ENCODE assay signal across 1 cellular context in the genomic region with DNA sequence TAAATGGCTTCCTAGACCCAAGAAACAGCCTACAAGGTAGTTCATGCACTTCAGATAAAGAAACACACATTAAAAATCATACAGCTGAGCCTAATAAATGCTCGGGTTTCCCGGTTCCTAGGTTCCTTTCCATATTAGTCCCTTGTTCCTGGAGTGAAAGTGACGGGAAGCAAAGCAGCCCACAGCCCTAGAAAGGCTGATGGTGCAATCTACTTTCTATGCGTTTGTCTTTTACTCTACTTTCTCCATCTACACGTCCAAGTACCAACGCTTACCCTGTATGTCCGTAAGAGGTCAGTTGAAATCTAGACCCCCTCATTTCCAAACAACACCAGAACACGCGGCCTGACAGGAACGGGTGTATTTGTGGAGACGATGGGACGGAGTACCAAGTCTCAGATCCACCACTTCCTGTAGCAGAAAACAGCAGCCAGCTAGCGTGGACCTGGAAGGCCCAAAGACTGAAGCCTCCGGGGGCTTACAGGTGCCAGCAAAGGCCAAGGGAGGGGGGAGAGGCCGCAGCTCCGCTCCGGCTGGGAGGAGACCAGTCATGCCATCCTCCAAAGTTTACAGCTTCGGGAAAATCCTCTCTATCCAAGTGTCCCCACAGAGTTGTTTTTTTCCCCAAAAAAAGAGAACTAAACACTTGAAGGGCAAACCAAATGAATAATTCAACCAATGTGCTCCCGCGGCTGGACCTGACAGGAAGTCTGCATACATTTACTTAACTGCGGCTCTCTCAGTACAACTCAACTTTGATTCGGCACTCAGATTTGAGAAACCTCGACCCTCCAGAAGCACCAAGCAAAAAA.
TF ChIP-seq lines count a peak whose summit lies in the region.

No MANE protein-coding gene starts in this region.

TF ChIP-seq in IMR-90, 13 proteins besides CTCF, POLR2A, EP300 and RAD21 (continued from another document):
- TF ChIP-seq RCOR1 (IDR thresholded peaks at IDR 0.05; ENCODE audit: insufficient replicate concordance, low read length) (no peak), MXI1 (IDR thresholded peaks at IDR 0.05; ENCODE audit: borderline replicate concordance, low read depth, low read length) (no peak), FOS (IDR thresholded peaks at IDR 0.05; ENCODE audit: low read depth, low read length) (no peak), CHD1 (IDR thresholded peaks at IDR 0.05; ENCODE audit: low read depth, low read length) (no peak)
